ENCODE assay signal across 8 cellular contexts in the genomic region with DNA sequence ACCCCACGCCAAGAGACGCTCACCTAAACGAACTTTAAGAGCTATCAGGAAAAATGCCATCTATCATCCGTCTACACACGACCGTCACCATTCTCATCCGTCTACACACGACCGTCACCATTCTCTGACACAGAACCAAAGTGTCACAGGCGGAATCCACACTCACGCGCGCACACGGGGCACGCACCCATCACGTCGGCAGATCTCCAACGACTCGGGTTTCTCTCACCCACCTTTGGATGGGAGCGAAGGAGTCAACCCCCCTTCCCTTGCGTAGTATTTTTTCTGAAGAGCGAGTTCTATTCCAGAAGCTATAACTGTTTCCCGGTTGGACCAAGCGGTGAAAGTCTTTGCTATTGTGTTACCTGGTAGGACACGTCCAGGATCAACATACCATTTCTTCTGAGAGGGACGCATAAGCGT. TPM values are rescaled to one million over a fixed set of nuclear protein-coding genes. Genes with fewer than 3 reads are reported as not detected.
DNase-seq lines count a peak whose midpoint lies in the region; ATAC-seq and TF ChIP-seq lines count a peak whose summit lies in the region.

No MANE protein-coding gene starts in this region.

- peaks cover 0 to 52% (median 0%) of the 10 kb centered on the region in 3 donors for H3K4me1 ChIP-seq in gastroesophageal sphincter
- H3K4me1 ChIP-seq in spleen: peaks cover 12 to 63% (median 37%) of the 10 kb centered on the region in 6 donors

- H3K36me3 ChIP-seq in gastroesophageal sphincter (peaks cover 0 to 16% of the 10 kb centered on the region in 2 donors), spleen (peaks cover 0 to 27% (median 0%) of the 10 kb centered on the region in 6 donors)

- no peaks in the 10 kb centered on the region for H3K27me3 ChIP-seq in gastroesophageal sphincter
- no peaks in the 10 kb centered on the region for H3K27me3 ChIP-seq in spleen (replicated peaks in 1 of 7)

- H3K9me3 Mint-ChIP-seq in activated naive CD4-positive, alpha-beta T cell treated with anti-CD3 and anti-CD28 coated beads, Interleukin-2, amount 50 U/mL, for 72 hours: peaks cover 0 to 13% of the 10 kb centered on the region in 2 donors
- no peaks in the 10 kb centered on the region for H3K9me3 Mint-ChIP-seq in activated CD4-positive, alpha-beta memory T cell treated with anti-CD3 and anti-CD28 coated beads for 36 hours

- peak overlapping the region; percentile 69 to 99 (median 98) for H3K27ac ChIP-seq in gastroesophageal sphincter
- peak overlapping the region; percentile 80 to 100 (median 98) for H3K27ac ChIP-seq in spleen

- H3K4me3 ChIP-seq in gastroesophageal sphincter: peak overlapping the region; percentile 68 to 88
- peak overlapping the region; percentile 54 to 77 (median 64) for H3K4me3 ChIP-seq in spleen

- DNase-seq in activated naive CD4-positive, alpha-beta T cell treated with Interleukin-2 at 50 U/mL for 16 hours: peak; percentile 42
- DNase-seq in activated naive CD4-positive, alpha-beta T cell treated with anti-CD3 and anti-CD28 coated beads, Interleukin-2, amount 50 U/mL, for 72 hours (ENCODE audit: low spot score in 2 of 2): no peak
- peak; percentile 55 for DNase-seq in activated CD4-positive, alpha-beta memory T cell treated with anti-CD3 and anti-CD28 coated beads for 36 hours
- DNase-seq in spleen: peak; percentile 78
- DNase-seq in GM10266 (ENCODE audit: extremely low spot score): no peak
- no peak for DNase-seq in NCI-H187 (lab: John Stamatoyannopoulos, UW)

- H3K27ac Mint-ChIP-seq in activated naive CD4-positive, alpha-beta T cell treated with anti-CD3 and anti-CD28 coated beads, Interleukin-2, amount 50 U/mL, for 72 hours: no peak overlapping the region
- H3K27ac Mint-ChIP-seq in activated CD4-positive, alpha-beta memory T cell treated with anti-CD3 and anti-CD28 coated beads for 36 hours: no peak overlapping the region

- CTCF ChIA-PET in activated CD4-positive, alpha-beta memory T cell treated with anti-CD3 and anti-CD28 coated beads for 36 hours (lab: Charles Lee): interaction anchor here (0.6 to 4.6 kb wide), 14 partner anchors 8 to 477 kb away, joined by 3 to 23 read pairs (median 6); no protein-coding TSS in a partner anchor

- no peak for TF ChIP-seq POLR2A in gastroesophageal sphincter (IDR thresholded peaks at IDR 0.05)
- TF ChIP-seq POLR2A in spleen (IDR thresholded peaks at IDR 0.05): no peak

- no peak overlapping the region for H3K4me3 Mint-ChIP-seq in activated CD4-positive, alpha-beta memory T cell treated with anti-CD3 and anti-CD28 coated beads for 36 hours

- H3K36me3 Mint-ChIP-seq in activated naive CD4-positive, alpha-beta T cell treated with anti-CD3 and anti-CD28 coated beads, Interleukin-2, amount 50 U/mL, for 72 hours: peaks cover 26 to 34% of the 10 kb centered on the region in 2 donors
- peaks cover 30% of the 10 kb centered on the region for H3K36me3 Mint-ChIP-seq in activated CD4-positive, alpha-beta memory T cell treated with anti-CD3 and anti-CD28 coated beads for 36 hours

- no peak for TF ChIP-seq EP300 in gastroesophageal sphincter (IDR thresholded peaks at IDR 0.05)

- 0 to 2% methylated on average over 21 to 24 of the region's 27 CpGs for WGBS in gastroesophageal sphincter (ENCODE audit: low coverage in 1 of 2), 2 donors
- 0 to 1% (median 1%) methylated on average over 27 of the region's 27 CpGs for WGBS in spleen, 5 donors

- no peak for ATAC-seq in activated naive CD4-positive, alpha-beta T cell treated with anti-CD3 and anti-CD28 coated beads, Interleukin-2, amount 50 U/mL, for 72 hours
- no peak for ATAC-seq in gastroesophageal sphincter
- ATAC-seq in HG02763 (IDR thresholded peaks at IDR 0.05; ENCODE audit: unreplicated experiment): no peak

- POLR2A ChIA-PET in activated CD4-positive, alpha-beta memory T cell treated with anti-CD3 and anti-CD28 coated beads for 36 hours (lab: Charles Lee): interaction anchor here (0.9 to 3.7 kb wide), 15 partner anchors 8 to 253 kb away, joined by 3 to 49 read pairs (median 11); no protein-coding TSS in a partner anchor

- peaks cover 43% of the 10 kb centered on the region for H3K4me1 Mint-ChIP-seq in activated CD4-positive, alpha-beta memory T cell treated with anti-CD3 and anti-CD28 coated beads for 36 hours (ENCODE audit: low read depth)

- intact Hi-C loops in activated CD4-positive, alpha-beta memory T cell treated with anti-CD3 and anti-CD28 coated beads for 36 hours (cut with micrococcal nuclease): loop anchor here (1.0 to 5.0 kb wide), 7 partner anchors 15 to 971 kb away; partner anchors contain the start of genes AIDA and BROX
- intact Hi-C loops in spleen (cut with DNase I; ENCODE audit: low total_unique reads): loop anchor here (10.0 kb wide), 1 partner anchor 476 kb away; no protein-coding TSS in a partner anchor

- H3K9me3 ChIP-seq in gastroesophageal sphincter (no peaks in the 10 kb centered on the region), spleen (no peaks in the 10 kb centered on the region)

- no peak for TF ChIP-seq CTCF in gastroesophageal sphincter (IDR thresholded peaks at IDR 0.05)
- no peak for TF ChIP-seq CTCF in spleen (IDR thresholded peaks at IDR 0.05 in 8 of 11, conservative IDR thresholded peaks at IDR 0.05 in 3 of 11)
- TF ChIP-seq CTCF in GM10266 (IDR thresholded peaks at IDR 0.05; ENCODE audit: control insufficient read depth, insufficient read depth, low read depth, missing control alignments): no peak

- no peaks in the 10 kb centered on the region for H3K27me3 Mint-ChIP-seq in activated CD4-positive, alpha-beta memory T cell treated with anti-CD3 and anti-CD28 coated beads for 36 hours

RNA-seq across cellular contexts. Expression of gene DUSP10, which starts 0.9 kb away (rescaled TPM):
- total RNA-seq in activated naive CD4-positive, alpha-beta T cell treated with anti-CD3 and anti-CD28 coated beads, Interleukin-2, amount 50 U/mL, for 72 hours: 1 to 10 TPM; 7.8 to 9.3 TPM
- 1 to 10 TPM; 8.8 to 8.9 TPM for total RNA-seq in activated CD4-positive, alpha-beta memory T cell treated with anti-CD3 and anti-CD28 coated beads for 36 hours
- total RNA-seq in gastroesophageal sphincter (10 to 100 TPM in 1 of 4 donors, 1 to 10 TPM in 3; 3.5 to 12.0 (median 5.3) TPM), spleen (10 to 100 TPM in 1 of 7 donors, 1 to 10 TPM in 6; 6.6 to 11.9 (median 7.6) TPM)
- polyA plus RNA-seq in spleen: 1 to 10 TPM; 3.4 to 7.4 (median 4.4) TPM

Comparison
In these comparisons a context has a peak if more than half of its experiments do, and no peak if none do; other contexts are left out.
1. DNase-seq: peak in activated naive CD4-positive, alpha-beta T cell treated with Interleukin-2 at 50 U/mL for 16 hours (single experiment), activated CD4-positive, alpha-beta memory T cell treated with anti-CD3 and anti-CD28 coated beads for 36 hours (single experiment) and spleen (single experiment); none in activated naive CD4-positive, alpha-beta T cell treated with anti-CD3 and anti-CD28 coated beads, Interleukin-2, amount 50 U/mL, for 72 hours (0 of 2), GM10266 (single experiment) and NCI-H187 (0 of 2).